1 cellular context compared by ENCODE assay signal in genomic region chr7:37265876-37266275, GRCh38.
TF ChIP-seq lines count a peak whose summit lies in the region.

No MANE protein-coding gene starts in this region.

TF ChIP-seq in H1, 55 proteins besides CTCF, POLR2A, EP300 and RAD21:
- no peak for TF ChIP-seq BRCA1 (IDR thresholded peaks at IDR 0.05; ENCODE audit: low read depth, low read length)
- TF ChIP-seq POU5F1 (IDR thresholded peaks at IDR 0.05; ENCODE audit: low read depth, low read length) = no peak
- no peak for TF ChIP-seq CBX5 (IDR thresholded peaks at IDR 0.05; ENCODE audit: low read depth, low read length)
- TF ChIP-seq RFX5 (IDR thresholded peaks at IDR 0.05; ENCODE audit: borderline replicate concordance, low read depth, low read length) = no peak
- TF ChIP-seq BACH1 (IDR thresholded peaks at IDR 0.05; ENCODE audit: low read length) = no peak
- no peak for TF ChIP-seq EGR1 (IDR thresholded peaks at IDR 0.05; ENCODE audit: borderline replicate concordance, low read depth, low read length)
- TF ChIP-seq CEBPB (IDR thresholded peaks at IDR 0.05; ENCODE audit: low read depth, low read length) = no peak
- TF ChIP-seq JUN (IDR thresholded peaks at IDR 0.05; ENCODE audit: low read depth, low read length) = no peak
